Comparison of ENCODE assay signal across 18 cellular contexts in the genomic region with DNA sequence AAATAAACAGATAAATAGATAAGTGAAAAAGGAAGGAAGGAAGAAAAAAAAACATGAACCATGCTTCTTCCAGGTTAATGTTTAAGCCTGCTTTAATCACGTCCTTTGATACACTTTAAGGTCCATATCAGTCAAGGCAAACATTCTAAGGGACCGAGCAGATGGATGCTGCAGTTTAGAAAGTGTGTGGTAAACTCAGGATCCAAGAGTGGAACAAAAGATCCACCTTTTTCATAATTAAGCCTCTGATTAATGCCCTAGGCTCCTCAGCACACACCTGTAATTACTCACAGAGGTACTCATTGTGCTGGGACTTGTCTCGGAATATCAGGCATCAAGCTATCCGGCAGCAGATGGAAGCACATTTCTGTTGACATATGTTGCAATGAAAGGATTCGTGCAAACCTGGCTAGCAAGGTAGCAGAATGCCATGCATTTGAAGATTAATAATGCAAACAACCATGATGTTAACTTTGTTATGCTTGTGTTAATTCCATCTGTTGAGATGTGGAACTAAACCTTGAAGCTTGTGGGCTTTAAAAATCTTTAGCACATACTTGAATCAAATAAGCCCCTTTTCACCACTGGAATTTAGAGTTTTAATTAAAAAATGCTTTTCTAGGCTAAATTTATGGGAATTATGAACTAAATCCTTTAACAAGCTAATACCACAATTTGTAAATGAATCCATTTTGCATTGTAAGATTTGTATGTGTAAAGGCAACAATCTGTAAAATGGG.
DNase-seq lines count a peak whose midpoint lies in the region; ATAC-seq and TF ChIP-seq lines count a peak whose summit lies in the region.
"Had no signal": no experiment of that assay in that cellular context is flagged by ENCODE, and none has a peak within 500 bp of the region (broad histone marks: within the 10 kb centered on the region; RNA-seq: fewer than 3 reads in every experiment).

No MANE protein-coding gene starts in this region.

- H3K4me3 Mint-ChIP-seq in Calu3 (ENCODE audit: low read depth, unreplicated experiment): no peak overlapping the region
- H3K4me3 Mint-ChIP-seq: B cell; brain; stimulated activated memory B cell treated with anti-CD40 and anti-IgM and Interleukin-4, amounts not matched to agents 10 μg/mL and 1 μg/mL and 100 μg/mL, for 72 hours had no signal

- POLR2A ChIA-PET in SK-N-SH (lab: Yijun Ruan, JAX): no interaction called here

- ATAC-seq in left lung: peak; percentile 59
- no peak for ATAC-seq in left ventricle myocardium superior

- no peaks in the 10 kb centered on the region for H3F3A ChIP-seq in SK-N-SH (replicated peaks; ENCODE audit: insufficient read depth)

- intact Hi-C loops in Calu3 (cut with micrococcal nuclease; ENCODE audit: unreplicated experiment) (no loop called here), left lung (cut with DNase I) (no loop called here), left ventricle myocardium superior (cut with micrococcal nuclease) (no loop called here)

- H3K79me2 ChIP-seq in SK-N-SH (ENCODE audit: insufficient read depth): no peaks in the 10 kb centered on the region

- no peaks in the 10 kb centered on the region for H3K27me3 Mint-ChIP-seq in Calu3 (ENCODE audit: unreplicated experiment)
- H3K27me3 Mint-ChIP-seq: B cell; brain; stimulated activated memory B cell treated with anti-CD40 and anti-IgM and Interleukin-4, amounts not matched to agents 10 μg/mL and 1 μg/mL and 100 μg/mL, for 72 hours had no signal

- 79% methylated on average over 5 of the region's 5 CpGs for WGBS in SK-N-SH (ENCODE audit: low lambda C conversion rate)

- no peak for TF ChIP-seq CTCF in Calu3 (IDR thresholded peaks at IDR 0.05; ENCODE audit: unreplicated experiment)
- no peak for TF ChIP-seq CTCF in left lung (IDR thresholded peaks at IDR 0.05)
- no peak for TF ChIP-seq CTCF in BE2C (IDR thresholded peaks at IDR 0.05; ENCODE audit: low read depth, low read length)
- TF ChIP-seq CTCF in SK-N-SH (IDR thresholded peaks at IDR 0.05): no peak

- CTCF ChIA-PET in Calu3 (lab: Charles Lee): interaction anchor here (0.6 kb wide), 1 partner anchor 658 kb away, joined by 6 read pairs; no protein-coding TSS in a partner anchor
- CTCF ChIA-PET in SK-N-SH (lab: Yijun Ruan, JAX): interaction anchor here (0.6 kb wide), 1 partner anchor 950 kb away, joined by 3 read pairs; no protein-coding TSS in a partner anchor

- H3K9me3 ChIP-seq in left lung: no peaks in the 10 kb centered on the region
- H3K9me3 ChIP-seq in BE2C: no peaks in the 10 kb centered on the region
- H3K9me3 ChIP-seq in SK-N-SH: no peaks in the 10 kb centered on the region
- H3K9me3 ChIP-seq: heart right ventricle had no signal

- no peaks in the 10 kb centered on the region for H3K4me1 Mint-ChIP-seq in Calu3 (ENCODE audit: low read depth, unreplicated experiment)

- TF ChIP-seq EP300 in SK-N-SH (IDR thresholded peaks at IDR 0.05; ENCODE audit: borderline replicate concordance in 1 of 2, low read depth in 1 of 2, low read length in 1 of 2): no peak

- DNase-seq in Calu3: peak; percentile 1
- peak; percentile 90 for DNase-seq in NCI-H1694 (lab: John Stamatoyannopoulos, UW)
- DNase-seq in SHP77 (lab: John Stamatoyannopoulos, UW): peak; percentile 47 to 58
- no peak for DNase-seq in left lung
- no peak for DNase-seq in left ventricle myocardium superior
- no peak for DNase-seq in D341Med (ENCODE audit: low spot score)
- no peak for DNase-seq in BE2C
- DNase-seq in SK-N-SH: no peak
- DNase-seq: activated CD4-positive, alpha-beta T cell treated with anti-CD3 and anti-CD28 coated beads, Interleukin-2, amount 50 U/mL, for 1 hour; GF-D8; heart right ventricle; KBM-7; mesenchymal stem cell; NK-92 treated with Interleukin-12 subunit alpha and Interleukin-12 subunit beta, amount 100 ng/mL, for 24 hours had no signal

- no peaks in the 10 kb centered on the region for H3K36me3 Mint-ChIP-seq in Calu3 (ENCODE audit: insufficient read depth, unreplicated experiment)

- H3K27ac ChIP-seq in left lung: no peak overlapping the region
- no peak overlapping the region for H3K27ac ChIP-seq in SK-N-SH (ENCODE audit: low read depth in 2 of 2, low read length in 1 of 2)
- H3K27ac ChIP-seq: heart right ventricle had no signal

- H2AFZ ChIP-seq in SK-N-SH (ENCODE audit: low read depth): no peak overlapping the region

- H3K27ac Mint-ChIP-seq in Calu3 (ENCODE audit: unreplicated experiment): no peak overlapping the region
- H3K27ac Mint-ChIP-seq: activated T-helper 2 cell treated with anti-CD3 and anti-CD28 coated beads, Interferon-gamma antibody, Interleukin-2, Interleukin-4, amounts not matched to agents 10 μg/mL and 5 μg/mL and 100 μg/mL, durations not matched to agents 14 hours and 24 hours and 36 hours; B cell; stimulated activated memory B cell treated with anti-CD40 and anti-IgM and Interleukin-4, amounts not matched to agents 10 μg/mL and 1 μg/mL and 100 μg/mL, for 72 hours had no signal

- H3K4me3 ChIP-seq in left lung: no peak overlapping the region
- no peak overlapping the region for H3K4me3 ChIP-seq in BE2C (ENCODE audit: low read depth, low read length)
- no peak overlapping the region for H3K4me3 ChIP-seq in SK-N-SH (ENCODE audit: low read depth in 2 of 2, low read length in 1 of 2)
- H3K4me3 ChIP-seq: heart right ventricle had no signal

- BruUV-seq in Calu3 (replicated peaks; lab: Mats Ljungman, UMichigan): no TSS peak

- no peak overlapping the region for H3K4me2 ChIP-seq in SK-N-SH

- no peaks in the 10 kb centered on the region for H3K9me3 Mint-ChIP-seq in Calu3 (ENCODE audit: low read depth, unreplicated experiment)
- H3K9me3 Mint-ChIP-seq: activated T-helper 2 cell treated with anti-CD3 and anti-CD28 coated beads, Interferon-gamma antibody, Interleukin-2, Interleukin-4, amounts not matched to agents 10 μg/mL and 5 μg/mL and 100 μg/mL, durations not matched to agents 14 hours and 24 hours and 36 hours; stimulated activated memory B cell treated with anti-CD40 and anti-IgM and Interleukin-4, amounts not matched to agents 10 μg/mL and 1 μg/mL and 100 μg/mL, for 72 hours had no signal

- H3K27me3 ChIP-seq in left lung (no peaks in the 10 kb centered on the region), BE2C (no peaks in the 10 kb centered on the region), SK-N-SH (ENCODE audit: insufficient read depth) (no peaks in the 10 kb centered on the region)
- H3K27me3 ChIP-seq: heart right ventricle had no signal

- H3K4me1 ChIP-seq in left lung (no peaks in the 10 kb centered on the region), BE2C (peaks cover 7% of the 10 kb centered on the region; the same call in 1 of the 2 replicates), SK-N-SH (ENCODE audit: control insufficient read depth in 1 of 2, insufficient read depth in 2 of 2, low read depth in 1 of 2, low read length in 1 of 2) (peaks cover 0 to 9% of the 10 kb centered on the region in 2 experiments; a peak in 2 of 4 replicates)
- H3K4me1 ChIP-seq: heart right ventricle had no signal

- H4K20me1 ChIP-seq in SK-N-SH (ENCODE audit: insufficient read depth): no peaks in the 10 kb centered on the region

- H3K36me3 ChIP-seq in left lung: peaks cover 0 to 39% of the 10 kb centered on the region in 2 donors
- H3K36me3 ChIP-seq in BE2C: no peaks in the 10 kb centered on the region
- no peaks in the 10 kb centered on the region for H3K36me3 ChIP-seq in SK-N-SH (replicated peaks in 1 of 2; ENCODE audit: control insufficient read depth in 1 of 2, insufficient read depth in 2 of 2, low read length in 1 of 2)

- no peak overlapping the region for H3K9ac ChIP-seq in SK-N-SH

- no peak for TF ChIP-seq RAD21 in SK-N-SH (IDR thresholded peaks at IDR 0.05; ENCODE audit: low read length)

- no peaks in the 10 kb centered on the region for H3K9me2 ChIP-seq in SK-N-SH

TF ChIP-seq in SK-N-SH, 30 proteins besides CTCF, POLR2A, EP300 and RAD21 (continues in another document):
- TF ChIP-seq USF2 (IDR thresholded peaks at IDR 0.05; ENCODE audit: borderline replicate concordance, low read depth, low read length) (no peak), NFIC (IDR thresholded peaks at IDR 0.05; ENCODE audit: borderline replicate concordance) (no peak), PBX3 (IDR thresholded peaks at IDR 0.05) (no peak), NRF1 (IDR thresholded peaks at IDR 0.05; ENCODE audit: low read depth, low read length) (no peak), FOXJ3 (CRISPR knock-in tag; IDR thresholded peaks at IDR 0.05) (no peak), POLR2AphosphoS5 (IDR thresholded peaks at IDR 0.05; ENCODE audit: low read depth, low read length) (no peak), MEF2A (IDR thresholded peaks at IDR 0.05; ENCODE audit: borderline replicate concordance, low read depth) (no peak), EZH2phosphoT487 (IDR thresholded peaks at IDR 0.05; ENCODE audit: borderline replicate concordance, low read depth) (no peak), MAX (IDR thresholded peaks at IDR 0.05; ENCODE audit: low read depth) (no peak), RFX5 (IDR thresholded peaks at IDR 0.05; ENCODE audit: low read length) (no peak), SIN3A (IDR thresholded peaks at IDR 0.05; ENCODE audit: borderline replicate concordance, low read depth, low read length) (no peak), ELF1 (IDR thresholded peaks at IDR 0.05) (no peak), MXI1 (IDR thresholded peaks at IDR 0.05; ENCODE audit: low read depth, low read length) (no peak), RXRA (IDR thresholded peaks at IDR 0.05; ENCODE audit: borderline replicate concordance, low read depth) (no peak), TAF1 (IDR thresholded peaks at IDR 0.05; ENCODE audit: borderline replicate concordance, low read depth, low read length) (no peak)

Comparison
In these comparisons a context has a peak if more than half of its experiments do, and no peak if none do; other contexts are left out.
1. DNase-seq: peak in Calu3 (single experiment), NCI-H1694 (single experiment) and SHP77 (2 of 2); none in left lung (0 of 2), left ventricle myocardium superior (single experiment), D341Med (single experiment), BE2C (single experiment) and SK-N-SH (single experiment).